ENCODE assay signal across 12 cellular contexts in genomic region chrX:149727308-149727707, GRCh38. TPM values are rescaled to one million over a fixed set of nuclear protein-coding genes. Genes with fewer than 3 reads are reported as not detected.
"Had no signal": no experiment of that assay in that cellular context is flagged by ENCODE, and none has a peak within 500 bp of the region (broad histone marks: within the 10 kb centered on the region; RNA-seq: fewer than 3 reads in every experiment).

No MANE protein-coding gene starts in this region.

RNA-seq across cellular contexts. Expression of gene MAGEA11, which starts 15.4 kb away (rescaled TPM):
- total RNA-seq: OCI-LY7, PC-3, PC-9, Peyer's patch, Right ventricle myocardium inferior, Right ventricle myocardium superior, SJCRH30, SJSA1, T-cell had no signal

RNA-seq across cellular contexts. Expression of gene MAGEA9, which starts 54.4 kb away (rescaled TPM):
- total RNA-seq: OCI-LY7, PC-3, PC-9, Peyer's patch, Right ventricle myocardium inferior, Right ventricle myocardium superior, RPMI7951, SJCRH30, SJSA1, SK-MEL-5, T-cell had no signal
- polyA plus RNA-seq: SK-N-SH had no signal
